In the genomic region with DNA sequence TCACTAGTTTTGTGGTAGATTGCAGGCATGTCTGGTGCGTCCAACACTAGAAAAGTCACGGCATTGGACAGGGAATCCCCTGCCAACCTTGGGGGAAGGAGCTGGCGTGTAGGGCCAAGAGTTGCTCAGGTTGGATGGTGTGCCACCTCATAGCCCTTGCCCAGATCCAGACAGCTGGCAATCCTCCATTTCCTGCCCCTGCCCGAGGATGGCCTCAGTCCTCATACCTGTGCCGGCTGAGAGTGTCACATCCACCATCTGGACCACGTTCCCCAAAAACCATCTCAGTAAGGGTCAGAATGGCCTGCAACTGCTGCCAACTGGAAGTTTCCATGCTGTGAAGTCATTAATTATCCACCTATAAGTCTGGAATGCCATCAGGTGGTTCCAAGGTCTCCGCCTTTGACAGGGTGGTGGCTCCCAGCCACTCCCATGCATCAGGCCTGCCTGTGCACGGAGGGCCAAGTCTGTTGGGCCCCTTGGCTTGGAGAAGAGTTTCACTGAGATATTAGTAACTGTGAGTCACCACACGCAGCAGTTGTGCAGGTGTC, we compare ENCODE assay signal across 21 cellular contexts. TPM values are rescaled to one million over a fixed set of nuclear protein-coding genes. Genes with fewer than 3 reads are reported as not detected.
"Had no signal": no experiment of that assay in that cellular context is flagged by ENCODE, and none has a peak within 500 bp of the region (broad histone marks: within the 10 kb centered on the region; RNA-seq: fewer than 3 reads in every experiment).

No MANE protein-coding gene starts in this region.

- H3K4me3 ChIP-seq: cardiac muscle cell, gastroesophageal sphincter, heart right ventricle, mucosa of descending colon, smooth muscle cell, tibial nerve had no signal

- H3K27ac Mint-ChIP-seq: activated naive CD4-positive, alpha-beta T cell treated with anti-CD3 and anti-CD28 coated beads, Interleukin-2, amount 10 ng/mL, durations not matched to agents 7 days and 5 days; naive thymus-derived CD4-positive, alpha-beta T cell had no signal

- H3K9me3 Mint-ChIP-seq: activated naive CD4-positive, alpha-beta T cell treated with anti-CD3 and anti-CD28 coated beads, Interleukin-2, amount 10 ng/mL, durations not matched to agents 7 days and 5 days; naive thymus-derived CD4-positive, alpha-beta T cell had no signal

- ATAC-seq: gastroesophageal sphincter; heart right ventricle; left lobe of liver; mucosa of descending colon; naive thymus-derived CD4-positive, alpha-beta T cell; right cardiac atrium; SK-N-SH treated with all-trans-retinoic acid at 6 μM for 48 hours had no signal

- DNase-seq: activated CD4-positive, CD25-positive, alpha-beta regulatory T cell treated with anti-CD3 and anti-CD28 coated beads, Interleukin-2, amount 50 U/mL, for 72 hours; activated naive CD4-positive, alpha-beta T cell treated with anti-CD3 and anti-CD28 coated beads, Interleukin-2, amount 10 ng/mL, durations not matched to agents 7 days and 5 days; cortex of kidney; effector CD8-positive, alpha-beta T cell; heart right ventricle; mucosa of descending colon; naive thymus-derived CD4-positive, alpha-beta T cell; right cardiac atrium; stimulated activated CD4-positive, alpha-beta T cell treated with anti-CD3 and anti-CD28 coated beads, Interleukin-4, amount 100 ng/mL, for 4 hours; stimulated activated CD8-positive, alpha-beta memory T cell treated with anti-CD3 and anti-CD28 coated beads, Interleukin-4, amount 100 ng/mL, for 48 hours; stimulated activated naive CD4-positive, alpha-beta T cell treated with Interleukin-2 at 50 U/mL for 16 hours; T-helper 1 cell; T1000 had no signal

- H3K4me1 Mint-ChIP-seq: activated naive CD4-positive, alpha-beta T cell treated with anti-CD3 and anti-CD28 coated beads, Interleukin-2, amount 10 ng/mL, durations not matched to agents 7 days and 5 days had no signal

- H3K4me3 Mint-ChIP-seq: activated naive CD4-positive, alpha-beta T cell treated with anti-CD3 and anti-CD28 coated beads, Interleukin-2, amount 10 ng/mL, durations not matched to agents 7 days and 5 days; naive thymus-derived CD4-positive, alpha-beta T cell had no signal

- H3K36me3 Mint-ChIP-seq: activated naive CD4-positive, alpha-beta T cell treated with anti-CD3 and anti-CD28 coated beads, Interleukin-2, amount 10 ng/mL, durations not matched to agents 7 days and 5 days had no signal

RNA-seq across cellular contexts. Expression of a gene that starts 57.4 kb away (rescaled TPM):
- total RNA-seq: astrocyte; cardiac muscle cell; endothelial cell of umbilical vein; gastroesophageal sphincter; heart right ventricle; left lobe of liver; naive thymus-derived CD4-positive, alpha-beta T cell; right cardiac atrium; smooth muscle cell; tibial nerve had no signal
